Comparison of ENCODE assay signal across 18 cellular contexts in genomic region chr13:67726979-67727378, GRCh38.
DNase-seq lines count a peak whose midpoint lies in the region; ATAC-seq, FAIRE-seq and TF ChIP-seq lines count a peak whose summit lies in the region.
"Had no signal": no experiment of that assay in that cellular context is flagged by ENCODE, and none has a peak within 500 bp of the region (broad histone marks: within the 10 kb centered on the region; RNA-seq: fewer than 3 reads in every experiment).

No MANE protein-coding gene starts in this region.

- no peaks in the 10 kb centered on the region for H3K79me2 ChIP-seq in HepG2 (ENCODE audit: insufficient read depth, low read length)

- ATAC-seq in HepG2 = peak; percentile 54
- no peak for ATAC-seq in activated T-helper 17 cell treated with anti-CD3 and anti-CD28 coated beads, Interleukin-2, amount 50 U/mL, for 72 hours (replicated peaks)

- no peaks in the 10 kb centered on the region for H4K20me1 ChIP-seq in HepG2 (ENCODE audit: insufficient read depth, low read length)
- H4K20me1 ChIP-seq: BLaER1 treated with 17β-estradiol and CSF1 and Interleukin-3, amounts not matched to agents 10 nM and 100 nM had no signal

- TF ChIP-seq POLR2A in breast epithelium (IDR thresholded peaks at IDR 0.05) = no peak
- no peak for TF ChIP-seq POLR2A in adrenal gland (IDR thresholded peaks at IDR 0.05)
- TF ChIP-seq POLR2A in HepG2 (IDR thresholded peaks at IDR 0.05; ENCODE audit: insufficient read depth in 1 of 2, low read depth in 2 of 2, low read length in 2 of 2) = no peak

- H3K27me3 ChIP-seq in breast epithelium = no peaks in the 10 kb centered on the region
- no peaks in the 10 kb centered on the region for H3K27me3 ChIP-seq in adrenal gland
- H3K27me3 ChIP-seq in HepG2 (ENCODE audit: control insufficient read depth in 1 of 2, insufficient read depth in 2 of 2, low read length in 2 of 2) = no peaks in the 10 kb centered on the region
- H3K27me3 ChIP-seq: BLaER1 treated with 17β-estradiol and CSF1 and Interleukin-3, amounts not matched to agents 10 nM and 100 nM; SJCRH30 had no signal

- H2AFZ ChIP-seq in HepG2 (ENCODE audit: low read length) = no peak overlapping the region

- H3K4me1 Mint-ChIP-seq in MCF 10A (ENCODE audit: insufficient read depth, unreplicated experiment) = peaks cover 9% of the 10 kb centered on the region
- no peaks in the 10 kb centered on the region for H3K4me1 Mint-ChIP-seq in activated T-helper 17 cell treated with anti-CD3 and anti-CD28 coated beads, Interleukin-2, amount 50 U/mL, for 72 hours
- H3K4me1 Mint-ChIP-seq in osteocyte (ENCODE audit: unreplicated experiment) = no peaks in the 10 kb centered on the region

- H3K9me3 Mint-ChIP-seq in MCF 10A (ENCODE audit: unreplicated experiment) = peaks cover 36% of the 10 kb centered on the region
- peaks cover 12% of the 10 kb centered on the region for H3K9me3 Mint-ChIP-seq in activated T-helper 17 cell treated with anti-CD3 and anti-CD28 coated beads, Interleukin-2, amount 50 U/mL, for 72 hours
- H3K9me3 Mint-ChIP-seq in osteocyte (ENCODE audit: unreplicated experiment) = peaks cover 21% of the 10 kb centered on the region

- CTCF ChIA-PET in MCF 10A (lab: Yijun Ruan, JAX) = no interaction called here
- CTCF ChIA-PET in HepG2 (lab: Yijun Ruan, JAX; ENCODE audit: low intra/inter-chr PET ratio, low total read pairs) = no interaction called here

- intact Hi-C loops in MCF 10A (cut with micrococcal nuclease) (no loop called here), breast epithelium (cut with DNase I; ENCODE audit: low total_unique reads) (no loop called here), adrenal gland (cut with DNase I) (no loop called here), HepG2 (cut with micrococcal nuclease; ENCODE audit: unreplicated experiment) (no loop called here)

- H3K9me3 ChIP-seq in breast epithelium = peaks cover 3 to 37% of the 10 kb centered on the region in 2 donors
- H3K9me3 ChIP-seq in adrenal gland (replicated peaks in 1 of 3) = peaks cover 0 to 5% (median 4%) of the 10 kb centered on the region in 3 donors
- H3K9me3 ChIP-seq in HepG2 (ENCODE audit: low read length) = peaks cover 32% of the 10 kb centered on the region

- DNase-seq in MCF 10A (ENCODE audit: unreplicated experiment) = peak; percentile 57
- no peak for DNase-seq in breast epithelium (ENCODE audit: low spot score in 2 of 2)
- DNase-seq in adrenal gland = peak in 5 of 7 donors; percentile 7 to 29 (median 25)
- peak; percentile 1 for DNase-seq in HepG2 (ENCODE audit: low spot score)
- no peak for DNase-seq in globus pallidus (ENCODE audit: low spot score)
- DNase-seq in NCI-H2196 (lab: John Stamatoyannopoulos, UW; ENCODE audit: unreplicated experiment) = no peak
- DNase-seq in osteocyte (ENCODE audit: extremely low spot score, unreplicated experiment) = no peak
- DNase-seq: MV-4-11, NCI-H1930, NCI-H446, NCI-H748 treated with DMSO at 0.1 percent for 48 hours, OCI-M1, RPMI8226, SJCRH30 had no signal

- FAIRE-seq in HepG2 (lab: Jason Lieb, UNC) = no peak
- FAIRE-seq: GM12892, H1 had no signal

- POLR2A ChIA-PET in MCF 10A (lab: Yijun Ruan, JAX) = interaction anchor here (0.7 kb wide), 1 partner anchor 73 kb away, joined by 3 read pairs; no protein-coding TSS in a partner anchor
- POLR2A ChIA-PET in HepG2 (lab: Yijun Ruan, JAX) = no interaction called here

- H3K4me3 Mint-ChIP-seq in MCF 10A (ENCODE audit: unreplicated experiment) (no peak overlapping the region), osteocyte (ENCODE audit: unreplicated experiment) (no peak overlapping the region)
- no peak overlapping the region for H3K4me3 Mint-ChIP-seq in activated T-helper 17 cell treated with anti-CD3 and anti-CD28 coated beads, Interleukin-2, amount 50 U/mL, for 72 hours

- H3K27ac Mint-ChIP-seq in MCF 10A (ENCODE audit: low read depth, unreplicated experiment) (peak overlapping the region; percentile 90), osteocyte (ENCODE audit: unreplicated experiment) (no peak overlapping the region)
- H3K27ac Mint-ChIP-seq in activated T-helper 17 cell treated with anti-CD3 and anti-CD28 coated beads, Interleukin-2, amount 50 U/mL, for 72 hours = no peak overlapping the region

- H3K36me3 Mint-ChIP-seq in MCF 10A (ENCODE audit: insufficient read depth, unreplicated experiment) = no peaks in the 10 kb centered on the region
- no peaks in the 10 kb centered on the region for H3K36me3 Mint-ChIP-seq in activated T-helper 17 cell treated with anti-CD3 and anti-CD28 coated beads, Interleukin-2, amount 50 U/mL, for 72 hours (ENCODE audit: low read depth)
- H3K36me3 Mint-ChIP-seq in osteocyte (ENCODE audit: unreplicated experiment) = peaks cover 9% of the 10 kb centered on the region

- no peaks in the 10 kb centered on the region for H3K4me1 ChIP-seq in breast epithelium
- no peaks in the 10 kb centered on the region for H3K4me1 ChIP-seq in adrenal gland (replicated peaks in 1 of 2)
- H3K4me1 ChIP-seq in HepG2 (ENCODE audit: insufficient read depth, low read length) = no peaks in the 10 kb centered on the region
- H3K4me1 ChIP-seq: BLaER1 treated with 17β-estradiol and CSF1 and Interleukin-3, amounts not matched to agents 10 nM and 100 nM; SJCRH30 had no signal

- TF ChIP-seq EP300 in HepG2 (IDR thresholded peaks at IDR 0.05; ENCODE audit: low read depth in 2 of 2, low read length in 2 of 2) (no peak), HepG2 (CRISPR knock-in tag; IDR thresholded peaks at IDR 0.05; ENCODE audit: borderline replicate concordance) (no peak)

- no peaks in the 10 kb centered on the region for H3K36me3 ChIP-seq in breast epithelium
- H3K36me3 ChIP-seq in adrenal gland (replicated peaks in 1 of 2) = no peaks in the 10 kb centered on the region
- no peaks in the 10 kb centered on the region for H3K36me3 ChIP-seq in HepG2 (replicated peaks in 1 of 2; ENCODE audit: control insufficient read depth in 1 of 2, insufficient read depth in 2 of 2, low read length in 2 of 2)
- H3K36me3 ChIP-seq: BLaER1 treated with 17β-estradiol and CSF1 and Interleukin-3, amounts not matched to agents 10 nM and 100 nM; SJCRH30 had no signal

- BruUV-seq in MCF 10A (replicated peaks; lab: Mats Ljungman, UMichigan) (no TSS peak), HepG2 (replicated peaks; lab: Mats Ljungman, UMichigan) (no TSS peak)

- H3K27me3 Mint-ChIP-seq in MCF 10A (ENCODE audit: insufficient read depth, unreplicated experiment) = no peaks in the 10 kb centered on the region
- H3K27me3 Mint-ChIP-seq in activated T-helper 17 cell treated with anti-CD3 and anti-CD28 coated beads, Interleukin-2, amount 50 U/mL, for 72 hours = no peaks in the 10 kb centered on the region
- H3K27me3 Mint-ChIP-seq in osteocyte (ENCODE audit: unreplicated experiment) = no peaks in the 10 kb centered on the region

- TF ChIP-seq CTCF in MCF 10A (IDR thresholded peaks at IDR 0.05; ENCODE audit: unreplicated experiment) = no peak
- no peak for TF ChIP-seq CTCF in breast epithelium (IDR thresholded peaks at IDR 0.05)
- TF ChIP-seq CTCF in adrenal gland (IDR thresholded peaks at IDR 0.05) = no peak
- TF ChIP-seq CTCF in HepG2 (CRISPR knock-in tag; IDR thresholded peaks at IDR 0.05) = peak; percentile 25
- no peak for TF ChIP-seq CTCF in osteocyte (IDR thresholded peaks at IDR 0.05)

- TF ChIP-seq RAD21 in HepG2 (CRISPR knock-in tag; IDR thresholded peaks at IDR 0.05) = no peak

- H3K27ac ChIP-seq in breast epithelium (no peak overlapping the region), adrenal gland (no peak overlapping the region), HepG2 (ENCODE audit: extremely low read length, insufficient read depth, low read length) (no peak overlapping the region)
- H3K27ac ChIP-seq: BLaER1 treated with 17β-estradiol and CSF1 and Interleukin-3, amounts not matched to agents 10 nM and 100 nM; SJCRH30 had no signal

- H3K4me3 ChIP-seq in breast epithelium (no peak overlapping the region), adrenal gland (no peak overlapping the region), HepG2 (replicated peaks in 1 of 3; ENCODE audit: insufficient read depth in 1 of 3, low read depth in 2 of 3, low read length in 3 of 3) (no peak overlapping the region)
- H3K4me3 ChIP-seq: BLaER1 treated with 17β-estradiol and CSF1 and Interleukin-3, amounts not matched to agents 10 nM and 100 nM; SJCRH30 had no signal

- in situ Hi-C loops in HepG2 (cut with HindIII; ENCODE audit: extremely low pct_ligation_motif_present, low pct_unique_long_range_greater_than_20kb) = no loop called here

- H3K4me2 ChIP-seq in HepG2 (ENCODE audit: low read depth, low read length) = no peak overlapping the region
- H3K4me2 ChIP-seq: BLaER1 treated with 17β-estradiol and CSF1 and Interleukin-3, amounts not matched to agents 10 nM and 100 nM had no signal

- 46 to 59% (median 52%) methylated on average over 3 of the region's 3 CpGs for WGBS in adrenal gland, 4 donors
- WGBS in HepG2 (ENCODE audit: low lambda C conversion rate) = 0% methylated on average over 3 of the region's 3 CpGs

- H3K9ac ChIP-seq in HepG2 (ENCODE audit: insufficient read depth, low read depth, low read length) = no peak overlapping the region
- H3K9ac ChIP-seq: BLaER1 treated with 17β-estradiol and CSF1 and Interleukin-3, amounts not matched to agents 10 nM and 100 nM had no signal

TF ChIP-seq in HepG2, 621 proteins besides CTCF, POLR2A, EP300 and RAD21:
- TF ChIP-seq FOXA1 (IDR thresholded peaks at IDR 0.05) = no peak
- TF ChIP-seq FOXA1 (CRISPR knock-in tag; IDR thresholded peaks at IDR 0.05) = peak; percentile 53; the same call in 1 of the 2 replicates
- no peak for TF ChIP-seq MLLT10 (CRISPR knock-in tag; IDR thresholded peaks at IDR 0.05)
- TF ChIP-seq MTA1 (CRISPR knock-in tag; IDR thresholded peaks at IDR 0.05; ENCODE audit: borderline replicate concordance) = no peak
- TF ChIP-seq CEBPB (IDR thresholded peaks at IDR 0.05; ENCODE audit: borderline replicate concordance, low read depth, low read length) = peak; percentile 43; the same call in 1 of the 2 replicates

Comparison
In these comparisons a context has a peak if more than half of its experiments do, and no peak if none do; other contexts are left out.
1. DNase-seq: peak in MCF 10A (single experiment), adrenal gland (5 of 7) and HepG2 (single experiment); none in breast epithelium (0 of 2), globus pallidus (single experiment), NCI-H2196 (single experiment) and osteocyte (single experiment).